Comparison of ENCODE assay signal across 8 cellular contexts in genomic region chrX:16870095-16870860, GRCh38. TPM values are rescaled to one million over a fixed set of nuclear protein-coding genes. Genes with fewer than 3 reads are reported as not detected.
DNase-seq lines count a peak whose midpoint lies in the region; ATAC-seq and TF ChIP-seq lines count a peak whose summit lies in the region.

Gene RBBP7 (minus strand): TSS chrX:16870362. CDS start chrX:16870053, 309 bp downstream.

- H3K4me1 Mint-ChIP-seq in activated naive CD4-positive, alpha-beta T cell treated with anti-CD3 and anti-CD28 coated beads, Interleukin-2, amount 10 ng/mL, durations not matched to agents 7 days and 5 days, result peaks cover 35% of the 10 kb centered on the region

- CTCF ChIA-PET in HEK293T (lab: Yijun Ruan, JAX), result interaction anchor here (4.6 kb wide), 1 partner anchor 13 kb away, joined by 41 read pairs; no protein-coding TSS in a partner anchor
- CTCF ChIA-PET in activated naive CD4-positive, alpha-beta T cell treated with anti-CD3 and anti-CD28 coated beads, Interleukin-2, amount 10 ng/mL, durations not matched to agents 7 days and 5 days (lab: Charles Lee), result interaction anchor here (0.6 kb wide), 1 partner anchor 10 kb away, joined by 4 read pairs; no protein-coding TSS in a partner anchor

- peak within 1 kb of the TSS; percentile 95 for H3K27ac ChIP-seq in SK-N-MC
- H3K27ac ChIP-seq in gastroesophageal sphincter, result peak within 1 kb of the TSS; percentile 86 to 99 (median 94)
- peak within 1 kb of the TSS; percentile 90 for H3K27ac ChIP-seq in suprapubic skin

- TF ChIP-seq CTCF in NB4 (IDR thresholded peaks at IDR 0.05; ENCODE audit: low read depth, low read length), result no peak
- TF ChIP-seq CTCF in gastroesophageal sphincter (IDR thresholded peaks at IDR 0.05), result no peak
- TF ChIP-seq CTCF in suprapubic skin (IDR thresholded peaks at IDR 0.05), result no peak

- TF ChIP-seq EP300 in gastroesophageal sphincter (IDR thresholded peaks at IDR 0.05) (no peak), suprapubic skin (IDR thresholded peaks at IDR 0.05) (no peak)

- H3K36me3 Mint-ChIP-seq in activated naive CD4-positive, alpha-beta T cell treated with anti-CD3 and anti-CD28 coated beads, Interleukin-2, amount 10 ng/mL, durations not matched to agents 7 days and 5 days, result peaks cover 15% of the 10 kb centered on the region

- peak within 1 kb of the TSS; percentile 99 for H3K27ac Mint-ChIP-seq in activated naive CD4-positive, alpha-beta T cell treated with anti-CD3 and anti-CD28 coated beads, Interleukin-2, amount 10 ng/mL, durations not matched to agents 7 days and 5 days

- peak; percentile 96 for ATAC-seq in gastroesophageal sphincter

- peak within 1 kb of the TSS; percentile 94 for H3K9ac ChIP-seq in SK-N-MC (ENCODE audit: insufficient read length)

- no peaks in the 10 kb centered on the region for H3K9me3 Mint-ChIP-seq in activated naive CD4-positive, alpha-beta T cell treated with anti-CD3 and anti-CD28 coated beads, Interleukin-2, amount 10 ng/mL, durations not matched to agents 7 days and 5 days

- H3K27me3 Mint-ChIP-seq in activated naive CD4-positive, alpha-beta T cell treated with anti-CD3 and anti-CD28 coated beads, Interleukin-2, amount 10 ng/mL, durations not matched to agents 7 days and 5 days, result peaks cover 19% of the 10 kb centered on the region

- H3K9me3 ChIP-seq in SK-N-MC (ENCODE audit: low read depth, low read length) (no peaks in the 10 kb centered on the region), gastroesophageal sphincter (no peaks in the 10 kb centered on the region), suprapubic skin (no peaks in the 10 kb centered on the region)

- no CpG with 5 or more reads among the region's 84 CpGs for WGBS in gastroesophageal sphincter (ENCODE audit: low coverage in 1 of 2), 2 donors
- 4% methylated on average over 13 of the region's 84 CpGs for WGBS in suprapubic skin

- DNase-seq in GM03348 (ENCODE audit: low spot score) (peak; percentile 95), HEK293T (ENCODE audit: extremely low spot score) (peak; percentile 95), NB4 (ENCODE audit: low read depth) (peak; percentile 92), SK-N-MC (ENCODE audit: low read depth, low spot score) (peak; percentile 24), occipital lobe (lab: John Stamatoyannopoulos, UW) (peak; percentile 86), suprapubic skin (ENCODE audit: low spot score in 2 of 2) (peak; percentile 91 to 95)
- peak; percentile 91 for DNase-seq in activated naive CD4-positive, alpha-beta T cell treated with anti-CD3 and anti-CD28 coated beads, Interleukin-2, amount 10 ng/mL, durations not matched to agents 7 days and 5 days

- H3K27me3 ChIP-seq in gastroesophageal sphincter, result no peaks in the 10 kb centered on the region
- H3K27me3 ChIP-seq in suprapubic skin, result no peaks in the 10 kb centered on the region

- TF ChIP-seq POLR2A in NB4 (IDR thresholded peaks at IDR 0.05; ENCODE audit: extremely low read depth, insufficient read length) (peak; percentile 86), gastroesophageal sphincter (IDR thresholded peaks at IDR 0.05) (peak; percentile 81 to 88), suprapubic skin (IDR thresholded peaks at IDR 0.05) (peak; percentile 73 to 81)

- peak within 1 kb of the TSS; percentile 93 for H3K4me3 Mint-ChIP-seq in activated naive CD4-positive, alpha-beta T cell treated with anti-CD3 and anti-CD28 coated beads, Interleukin-2, amount 10 ng/mL, durations not matched to agents 7 days and 5 days

- POLR2A ChIA-PET in HEK293T (lab: Yijun Ruan, JAX), result interaction anchor here (1.0 to 1.7 kb wide), 3 partner anchors 11 to 13 kb away, joined by 3 to 11 read pairs (median 3); no protein-coding TSS in a partner anchor

- H3K36me3 ChIP-seq in SK-N-MC (ENCODE audit: insufficient read depth, low read length), result peaks cover 32% of the 10 kb centered on the region
- no peaks in the 10 kb centered on the region for H3K36me3 ChIP-seq in gastroesophageal sphincter
- H3K36me3 ChIP-seq in suprapubic skin, result no peaks in the 10 kb centered on the region

- H3K4me1 ChIP-seq in gastroesophageal sphincter (peaks cover 0 to 52% (median 9%) of the 10 kb centered on the region in 3 donors), suprapubic skin (peaks cover 15% of the 10 kb centered on the region)

- H3K4me3 ChIP-seq in NB4 (ENCODE audit: low read depth, low read length) (peak within 1 kb of the TSS; percentile 99), SK-N-MC (peak within 1 kb of the TSS; percentile 88), gastroesophageal sphincter (peak within 1 kb of the TSS; percentile 73 to 100), suprapubic skin (peak within 1 kb of the TSS; percentile 69)

TF ChIP-seq in HEK293T, 16 proteins besides CTCF, POLR2A, EP300 and RAD21:
- TF ChIP-seq ELF4 (IDR thresholded peaks at IDR 0.05) (peak; percentile 49; the same call in 1 of the 2 replicates), BHLHE40 (IDR thresholded peaks at IDR 0.05; ENCODE audit: borderline replicate concordance) (no peak), NFRKB (IDR thresholded peaks at IDR 0.05) (no peak), PKNOX1 (IDR thresholded peaks at IDR 0.05) (peak; percentile 75), SP1 (IDR thresholded peaks at IDR 0.05) (no peak), LEF1 (IDR thresholded peaks at IDR 0.05; ENCODE audit: borderline replicate concordance) (no peak), FOXM1 (IDR thresholded peaks at IDR 0.05; ENCODE audit: borderline replicate concordance) (no peak), SUZ12 (IDR thresholded peaks at IDR 0.05) (no peak), L3MBTL2 (conservative IDR thresholded peaks at IDR 0.05) (peak; percentile 54), FOXA1 (IDR thresholded peaks at IDR 0.05) (no peak), TARDBP (IDR thresholded peaks at IDR 0.05) (no peak), FOXK2 (IDR thresholded peaks at IDR 0.05) (no peak), ARNT (IDR thresholded peaks at IDR 0.05) (no peak), CTBP1 (IDR thresholded peaks at IDR 0.05; ENCODE audit: borderline replicate concordance) (no peak; the same call in 1 of the 2 replicates), HDGF (IDR thresholded peaks at IDR 0.05; ENCODE audit: borderline replicate concordance) (no peak), ZNF384 (IDR thresholded peaks at IDR 0.05) (no peak)

RNA-seq across cellular contexts. Expression of gene RBBP7, which starts in this region (rescaled TPM):
- total RNA-seq in gastroesophageal sphincter (100 to 1,000 TPM; 112 to 233 (median 119) TPM), occipital lobe (60.8 TPM), suprapubic skin (10 to 100 TPM; 62.9 to 88.8 (median 66.0) TPM)

Comparison
In these comparisons a context has a peak if more than half of its experiments do, and no peak if none do; other contexts are left out.
1. Peak in every context shown above with its lines: DNase-seq, ATAC-seq, H3K4me3 ChIP-seq and H3K27ac ChIP-seq.
2. DNase-seq: peak in every context shown above with its lines; median percentile 95 in GM03348; 95 in HEK293T; 93 in suprapubic skin; 92 in NB4; 91 in activated naive CD4-positive, alpha-beta T cell treated with anti-CD3 and anti-CD28 coated beads, Interleukin-2, amount 10 ng/mL, durations not matched to agents 7 days and 5 days; 86 in occipital lobe; 24 in SK-N-MC.